8 cellular contexts compared by ENCODE assay signal in the genomic region with DNA sequence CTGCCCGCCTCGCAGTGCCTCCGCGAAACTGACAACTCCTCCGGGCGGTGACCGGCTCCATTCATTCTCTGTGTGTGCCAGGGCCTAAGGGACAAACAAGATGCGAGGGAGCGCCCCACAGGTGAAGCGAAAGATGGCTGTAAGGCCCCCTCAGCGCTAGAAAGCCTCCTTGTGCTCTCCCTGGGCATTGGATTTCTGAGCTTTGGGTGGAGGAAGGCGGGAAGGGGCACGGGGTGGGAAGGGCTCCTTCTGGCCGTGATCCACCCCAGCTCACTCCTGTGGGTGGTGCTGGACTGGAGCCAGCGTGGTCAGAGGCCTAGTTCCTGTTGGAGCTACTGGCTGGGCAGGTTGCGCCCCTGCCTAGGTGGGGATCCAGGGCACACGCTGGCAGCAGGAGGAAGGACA. TPM values are rescaled to one million over a fixed set of nuclear protein-coding genes. Genes with fewer than 3 reads are reported as not detected.
A peak's percentile ranks its signal among the peaks of the same experiment; 100 is the strongest.
DNase-seq lines count a peak whose midpoint lies in the region; ATAC-seq and TF ChIP-seq lines count a peak whose summit lies in the region.

No MANE protein-coding gene starts in this region.

- peak; percentile 61 for DNase-seq in H7
- no peak for DNase-seq in progenitor cell of endocrine pancreas (ENCODE audit: low spot score, unreplicated experiment)

- peaks cover 20% of the 10 kb centered on the region for H3K27me3 ChIP-seq in H7 (ENCODE audit: control insufficient read depth, insufficient read depth, low read length)
- no peaks in the 10 kb centered on the region for H3K27me3 ChIP-seq in OCI-LY1 (ENCODE audit: insufficient read depth, low read length)
- no peaks in the 10 kb centered on the region for H3K27me3 ChIP-seq in esophagus (ENCODE audit: control insufficient read depth in 1 of 2, insufficient read depth in 2 of 2, low read length in 2 of 2)

- H3K36me3 ChIP-seq in H7 (replicated peaks; ENCODE audit: control insufficient read depth, insufficient read depth, low read length) = no peaks in the 10 kb centered on the region
- no peaks in the 10 kb centered on the region for H3K36me3 ChIP-seq in OCI-LY1 (ENCODE audit: insufficient read depth, low read length)
- no peaks in the 10 kb centered on the region for H3K36me3 ChIP-seq in esophagus (ENCODE audit: control insufficient read depth in 2 of 2, insufficient read depth in 2 of 2, low read length in 1 of 2)

- H3K4me1 ChIP-seq in OCI-LY1 (ENCODE audit: insufficient read depth, low read length, severe bottlenecking) = peaks cover 24% of the 10 kb centered on the region
- H3K4me1 ChIP-seq in esophagus (ENCODE audit: control insufficient read depth in 2 of 2, insufficient read depth in 2 of 2, low read length in 1 of 2) = peaks cover 4 to 24% of the 10 kb centered on the region in 2 donors

- H3K9me3 Mint-ChIP-seq in progenitor cell of endocrine pancreas (ENCODE audit: low read depth) = no peaks in the 10 kb centered on the region

- H3K36me3 Mint-ChIP-seq in progenitor cell of endocrine pancreas (ENCODE audit: insufficient read depth) = no peaks in the 10 kb centered on the region

- no peaks in the 10 kb centered on the region for H4K20me1 ChIP-seq in OCI-LY1 (ENCODE audit: insufficient read depth, low read length)

- peak overlapping the region; percentile 72 for H3K27ac Mint-ChIP-seq in progenitor cell of endocrine pancreas

- peaks cover 39% of the 10 kb centered on the region for H3K4me1 Mint-ChIP-seq in progenitor cell of endocrine pancreas (ENCODE audit: low read depth)

- peak overlapping the region; percentile 73; the same call in 1 of the 2 replicates for H3K9ac ChIP-seq in OCI-LY1 (ENCODE audit: low read length)

- H3K79me2 ChIP-seq in OCI-LY1 (ENCODE audit: insufficient read depth, low read length) = no peaks in the 10 kb centered on the region

- H3K27me3 Mint-ChIP-seq in progenitor cell of endocrine pancreas = peaks cover 25% of the 10 kb centered on the region

- H3F3A ChIP-seq in OCI-LY1 (ENCODE audit: insufficient read depth, low read length) = no peaks in the 10 kb centered on the region

- WGBS in esophagus, 2 donors = 24 to 28% methylated on average over 17 of the region's 17 CpGs

- H3K4me3 ChIP-seq in H7 (ENCODE audit: insufficient read depth, low read depth, low read length) = peak overlapping the region; percentile 56; the same call in 1 of the 2 replicates
- peak overlapping the region; percentile 81 for H3K4me3 ChIP-seq in OCI-LY1 (ENCODE audit: low read depth, low read length, poor library complexity, severe bottlenecking)
- peak overlapping the region; percentile 66 to 79 for H3K4me3 ChIP-seq in esophagus (ENCODE audit: low read depth in 1 of 2, low read length in 2 of 2)

- no peak for ATAC-seq in GM21723 (IDR thresholded peaks at IDR 0.05; ENCODE audit: unreplicated experiment)
- ATAC-seq in HG02759 (IDR thresholded peaks at IDR 0.05; ENCODE audit: unreplicated experiment) = no peak
- no peak for ATAC-seq in GM21825 (IDR thresholded peaks at IDR 0.05; ENCODE audit: unreplicated experiment)
- ATAC-seq in HG03460 (IDR thresholded peaks at IDR 0.05; ENCODE audit: unreplicated experiment) = no peak

- H3K4me2 ChIP-seq in OCI-LY1 (ENCODE audit: low read length) = peak overlapping the region; percentile 98

- H2AFZ ChIP-seq in OCI-LY1 (ENCODE audit: low read length) = no peak overlapping the region

- peak overlapping the region; percentile 72 for H3K4me3 Mint-ChIP-seq in progenitor cell of endocrine pancreas (ENCODE audit: low read depth)

- no peak overlapping the region for H3K27ac ChIP-seq in OCI-LY1 (ENCODE audit: low read depth, low read length, poor library complexity, severe bottlenecking)
- H3K27ac ChIP-seq in esophagus (ENCODE audit: low read depth in 2 of 2, low read length in 1 of 2) = peak overlapping the region; percentile 77 to 84

- H3K9me2 ChIP-seq in OCI-LY1 (ENCODE audit: low read depth, low read length) = no peaks in the 10 kb centered on the region

- TF ChIP-seq CTCF in OCI-LY1 (IDR thresholded peaks at IDR 0.05; ENCODE audit: low read length) = peak; percentile 6; the same call in 1 of the 2 replicates
- no peak for TF ChIP-seq CTCF in progenitor cell of endocrine pancreas (IDR thresholded peaks at IDR 0.05; ENCODE audit: unreplicated experiment)

- H3K9me3 ChIP-seq in OCI-LY1 (ENCODE audit: low read length) (no peaks in the 10 kb centered on the region), esophagus (ENCODE audit: control insufficient read depth in 2 of 2, insufficient read depth in 1 of 2, low read depth in 1 of 2, low read length in 1 of 2) (no peaks in the 10 kb centered on the region)

RNA-seq across cellular contexts. Expression of a gene that starts 0.9 kb away (rescaled TPM):
- total RNA-seq in H7 (2014; rRNA removed; shearing (Covaris generic)) = 10.6 and 11.4 TPM in 2 replicates
- 10 to 100 TPM; 19.6 to 20.7 TPM for polyA plus RNA-seq in esophagus
- total RNA-seq in progenitor cell of endocrine pancreas = 12.9 and 15.9 TPM in 2 replicates

RNA-seq across cellular contexts. Expression of a gene that starts 12.1 kb away (rescaled TPM):
- 51.0 and 55.8 TPM in 2 replicates for total RNA-seq in H7 (2014; rRNA removed; shearing (Covaris generic))
- polyA plus RNA-seq in esophagus = 10 to 100 TPM in 1 of 2 donors, 1 to 10 TPM in 1; 9.6 to 12.9 TPM
- 39.7 TPM in 2 replicates for total RNA-seq in progenitor cell of endocrine pancreas
